Comparison of ENCODE assay signal across 18 cellular contexts in genomic region chr12:96204381-96204780, GRCh38.
"Had no signal": no experiment of that assay in that cellular context is flagged by ENCODE, and none has a peak within 500 bp of the region (broad histone marks: within the 10 kb centered on the region; RNA-seq: fewer than 3 reads in every experiment).

No MANE protein-coding gene starts in this region.

- H3K4me3 Mint-ChIP-seq: activated CD4-positive, alpha-beta memory T cell treated with anti-CD3 and anti-CD28 coated beads, Interleukin-2, amount 10 ng/mL, durations not matched to agents 7 days and 5 days; activated CD8-positive, alpha-beta memory T cell treated with anti-CD3 and anti-CD28 coated beads, Interleukin-2, amount 10 ng/mL, durations not matched to agents 7 days and 5 days; activated naive CD4-positive, alpha-beta T cell treated with anti-CD3 and anti-CD28 coated beads for 36 hours; mesothelial cell of epicardium; nephron; stimulated activated naive CD8-positive, alpha-beta T cell treated with anti-CD3 and anti-CD28 coated beads, Interleukin-15, Interleukin-2, amounts not matched to agents 100 ng/mL and 50 ng/mL, for 24 hours had no signal

- H3K27ac Mint-ChIP-seq: activated CD8-positive, alpha-beta memory T cell treated with anti-CD3 and anti-CD28 coated beads, Interleukin-2, amount 10 ng/mL, durations not matched to agents 7 days and 5 days; activated naive CD4-positive, alpha-beta T cell treated with anti-CD3 and anti-CD28 coated beads for 36 hours; mesothelial cell of epicardium; nephron; progenitor cell of endocrine pancreas had no signal

- ATAC-seq: activated CD8-positive, alpha-beta memory T cell treated with anti-CD3 and anti-CD28 coated beads, Interleukin-2, amount 10 ng/mL, durations not matched to agents 7 days and 5 days had no signal

- H3K4me3 ChIP-seq: adrenal gland, lung, transverse colon, vagina had no signal

- H3K36me3 ChIP-seq: adrenal gland, transverse colon, vagina had no signal

- H3K36me3 Mint-ChIP-seq: mesothelial cell of epicardium had no signal

- H3K9me3 Mint-ChIP-seq: activated naive CD4-positive, alpha-beta T cell treated with anti-CD3 and anti-CD28 coated beads for 36 hours; mesothelial cell of epicardium; nephron; stimulated activated naive CD8-positive, alpha-beta T cell treated with anti-CD3 and anti-CD28 coated beads, Interleukin-15, Interleukin-2, amounts not matched to agents 100 ng/mL and 50 ng/mL, for 24 hours had no signal

- H3K27me3 Mint-ChIP-seq: activated CD4-positive, alpha-beta memory T cell treated with anti-CD3 and anti-CD28 coated beads, Interleukin-2, amount 10 ng/mL, durations not matched to agents 7 days and 5 days; activated CD8-positive, alpha-beta memory T cell treated with anti-CD3 and anti-CD28 coated beads, Interleukin-2, amount 10 ng/mL, durations not matched to agents 7 days and 5 days; stimulated activated naive CD8-positive, alpha-beta T cell treated with anti-CD3 and anti-CD28 coated beads, Interleukin-15, Interleukin-2, amounts not matched to agents 100 ng/mL and 50 ng/mL, for 24 hours had no signal

- H3K27ac ChIP-seq: adrenal gland, transverse colon, vagina had no signal

- H3K9me3 ChIP-seq: adrenal gland, transverse colon, vagina had no signal

- H3K27me3 ChIP-seq: adrenal gland, transverse colon, vagina had no signal

- DNase-seq: activated CD4-positive, alpha-beta memory T cell treated with anti-CD3 and anti-CD28 coated beads, Interleukin-2, amount 10 ng/mL, durations not matched to agents 7 days and 5 days; activated CD4-positive, alpha-beta T cell treated with anti-CD3 and anti-CD28 coated beads for 48 hours; activated CD8-positive, alpha-beta memory T cell treated with anti-CD3 and anti-CD28 coated beads, Interleukin-2, amount 10 ng/mL, durations not matched to agents 7 days and 5 days; activated naive CD4-positive, alpha-beta T cell treated with anti-CD3 and anti-CD28 coated beads for 36 hours; adrenal gland; foreskin melanocyte; hypothalamus; islet precursor cell; occipital lobe; stimulated activated CD4-positive, alpha-beta T cell treated with anti-CD3 and anti-CD28 coated beads, Interleukin-1b, Interleukin-23, amount 100 ng/mL, for 48 hours; stimulated activated CD8-positive, alpha-beta memory T cell treated with anti-CD3 and anti-CD28 coated beads, Interleukin-4, amount 100 ng/mL, for 48 hours; transverse colon had no signal
